Comparison of ENCODE assay signal across 16 cellular contexts in the genomic region with DNA sequence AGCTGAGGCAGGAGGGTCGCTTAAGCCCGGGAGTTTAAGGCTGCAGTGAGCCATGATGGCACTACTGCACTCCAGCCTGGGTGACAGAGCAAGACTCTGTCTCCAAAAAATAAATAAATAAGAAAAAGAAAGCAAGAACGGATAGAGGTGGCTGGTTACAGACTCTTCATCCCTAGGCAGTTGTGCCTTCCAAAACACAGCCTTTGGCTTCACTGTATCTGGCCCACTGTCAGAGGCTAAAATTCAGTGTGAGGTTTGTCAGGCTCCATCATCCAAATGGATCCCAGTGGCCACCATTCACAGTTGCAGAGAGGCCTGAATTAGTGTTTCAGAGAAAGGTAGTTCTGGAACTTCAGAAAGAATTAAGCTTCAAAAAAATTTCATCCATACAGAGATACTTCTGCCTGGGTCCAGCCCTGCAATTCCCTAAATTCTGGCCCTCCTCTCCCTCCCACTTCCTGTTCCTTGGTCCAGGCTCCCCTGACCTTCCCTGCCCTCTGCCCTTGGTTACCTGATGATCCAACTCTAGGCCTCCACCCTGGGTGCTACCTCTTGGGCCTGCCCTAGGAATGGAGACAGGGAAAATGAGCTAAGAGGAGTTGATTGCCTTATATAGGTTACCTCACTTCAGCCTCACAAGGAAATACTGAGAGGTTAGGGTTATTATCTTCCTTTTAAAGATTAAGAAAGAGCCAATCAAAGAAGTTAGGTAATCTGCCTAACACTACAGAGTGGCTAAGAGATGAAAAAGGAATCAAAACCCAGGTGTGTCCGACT.
DNase-seq lines count a peak whose midpoint lies in the region; ATAC-seq lines count a peak whose summit lies in the region.
"Had no signal": no experiment of that assay in that cellular context is flagged by ENCODE, and none has a peak within 500 bp of the region (broad histone marks: within the 10 kb centered on the region; RNA-seq: fewer than 3 reads in every experiment).

No MANE protein-coding gene starts in this region.

- H3K79me1 ChIP-seq in neuronal stem cell (ENCODE audit: low read depth, low read length), result no peaks in the 10 kb centered on the region

- H3K4me3 ChIP-seq in neuronal stem cell (ENCODE audit: low read length in 2 of 2), result no peak overlapping the region
- H3K4me3 ChIP-seq in stomach smooth muscle (ENCODE audit: low read length in 2 of 2), result peak overlapping the region in 1 of 2 donors; percentile 49
- H3K4me3 ChIP-seq: A549 had no signal

- H2BK120ac ChIP-seq in neuronal stem cell (ENCODE audit: low read depth, low read length), result no peak overlapping the region

- no peak overlapping the region for H3K4me2 ChIP-seq in neuronal stem cell (ENCODE audit: insufficient read depth, low read length, poor library complexity, severe bottlenecking)
- H3K4me2 ChIP-seq: A549 had no signal

- H2AFZ ChIP-seq in neuronal stem cell (ENCODE audit: low read length), result no peak overlapping the region

- H4K8ac ChIP-seq in neuronal stem cell (ENCODE audit: low read depth, low read length), result no peak overlapping the region

- peak overlapping the region; percentile 4 for H2BK5ac ChIP-seq in neuronal stem cell (ENCODE audit: low read length)

- H3K4ac ChIP-seq in neuronal stem cell (ENCODE audit: low read length), result no peak overlapping the region

- intact Hi-C loops in Right ventricle myocardium superior (cut with DNase I), result no loop called here

- no peak overlapping the region for H2BK15ac ChIP-seq in neuronal stem cell (ENCODE audit: low read length)

- no peak overlapping the region for H3K18ac ChIP-seq in neuronal stem cell (ENCODE audit: low read length)

- no CpG with 5 or more reads among the region's 4 CpGs for WGBS in neuronal stem cell (ENCODE audit: extremely low coverage in 2 of 2, insufficient read length in 2 of 2, insufficient replicate concordance in 1 of 2), 2 donors

- no peak overlapping the region for H3K23ac ChIP-seq in neuronal stem cell (ENCODE audit: low read depth, low read length, poor library complexity)

- H2BK12ac ChIP-seq in neuronal stem cell (ENCODE audit: low read length), result no peak overlapping the region

- no peak for ATAC-seq in Right ventricle myocardium superior (ENCODE audit: poor library complexity)
- ATAC-seq: A549 had no signal

- no peaks in the 10 kb centered on the region for H3K36me3 ChIP-seq in neuronal stem cell (replicated peaks in 1 of 2; ENCODE audit: control insufficient read depth in 2 of 2, insufficient read depth in 2 of 2, low read length in 2 of 2)
- H3K36me3 ChIP-seq in stomach smooth muscle (ENCODE audit: control insufficient read depth in 2 of 2, insufficient read depth in 2 of 2, low read length in 2 of 2), result no peaks in the 10 kb centered on the region

- no peak overlapping the region for H4K91ac ChIP-seq in neuronal stem cell (ENCODE audit: low read depth, low read length, poor library complexity)

- no peak overlapping the region for H3K14ac ChIP-seq in neuronal stem cell (ENCODE audit: low read length)

- peak; percentile 22 for DNase-seq in activated CD8-positive, alpha-beta memory T cell treated with anti-CD3 and anti-CD28 coated beads, Interleukin-2, amount 50 U/mL, for 48 hours
- DNase-seq in activated CD8-positive, alpha-beta memory T cell treated with anti-CD3 and anti-CD28 coated beads, Interleukin-2, amount 50 U/mL, for 4 hours, result no peak
- DNase-seq in neuronal stem cell (ENCODE audit: low spot score), result no peak
- no peak for DNase-seq in NCI-H1105 treated with DMSO at 0.1 percent for 48 hours (lab: John Stamatoyannopoulos, UW)
- no peak for DNase-seq in Right ventricle myocardium superior
- DNase-seq in superior temporal gyrus (ENCODE audit: extremely low spot score), result no peak
- DNase-seq: AML-193; CD4-positive, alpha-beta T cell; DMS153; GF-D8; GOT3; H7 had no signal

- H3K27me3 ChIP-seq in neuronal stem cell (ENCODE audit: control insufficient read depth in 3 of 3, insufficient read depth in 3 of 3, low read depth in 1 of 3, low read length in 3 of 3), result no peaks in the 10 kb centered on the region
- H3K27me3 ChIP-seq in stomach smooth muscle (ENCODE audit: control insufficient read depth in 1 of 2, insufficient read depth in 2 of 2, low read length in 2 of 2), result no peaks in the 10 kb centered on the region

- no peak overlapping the region for H3K9ac ChIP-seq in neuronal stem cell (ENCODE audit: low read depth, low read length, poor library complexity)
- no peak overlapping the region for H3K9ac ChIP-seq in stomach smooth muscle (ENCODE audit: low read length in 2 of 2)

- no peak overlapping the region for H2AK5ac ChIP-seq in neuronal stem cell (ENCODE audit: low read depth, low read length)

- H3K27ac ChIP-seq in neuronal stem cell (replicated peaks; ENCODE audit: low read length), result no peak overlapping the region
- peak overlapping the region; percentile 18 for H3K27ac ChIP-seq in stomach smooth muscle (ENCODE audit: low read length)
- H3K27ac ChIP-seq: 22Rv1, C4-2B had no signal

- H3K4me1 ChIP-seq in neuronal stem cell (ENCODE audit: control insufficient read depth in 2 of 2, insufficient read depth in 1 of 2, low read depth in 1 of 2, low read length in 2 of 2) (peaks cover 5 to 11% of the 10 kb centered on the region in 2 donors), stomach smooth muscle (ENCODE audit: control insufficient read depth, insufficient read depth, low read length) (peaks cover 11% of the 10 kb centered on the region)

- no peaks in the 10 kb centered on the region for H3K9me3 ChIP-seq in neuronal stem cell (replicated peaks in 1 of 2; ENCODE audit: control insufficient read depth in 2 of 2, insufficient read depth in 1 of 2, low read depth in 1 of 2, low read length in 2 of 2)
- H3K9me3 ChIP-seq in stomach smooth muscle (ENCODE audit: control insufficient read depth in 2 of 2, low read length in 2 of 2), result no peaks in the 10 kb centered on the region
- H3K9me3 ChIP-seq: A549 had no signal
